In genomic region chr7:70738080-70738479, GRCh38 we compare ENCODE assay signal across 11 cellular contexts.
DNase-seq lines count a peak whose midpoint lies in the region; ATAC-seq, FAIRE-seq and TF ChIP-seq lines count a peak whose summit lies in the region.
"Had no signal": no experiment of that assay in that cellular context is flagged by ENCODE, and none has a peak within 500 bp of the region (broad histone marks: within the 10 kb centered on the region; RNA-seq: fewer than 3 reads in every experiment).

No MANE protein-coding gene starts in this region.

- peak; percentile 95 for ATAC-seq in left colon

- no peak overlapping the region for H2AK5ac ChIP-seq in trophoblast cell (ENCODE audit: low read length)

- no peaks in the 10 kb centered on the region for H3K4me1 ChIP-seq in trophoblast cell (ENCODE audit: control insufficient read depth in 1 of 2, insufficient read depth in 2 of 2, low read length in 2 of 2)

- no peak overlapping the region for H3K14ac ChIP-seq in trophoblast cell (ENCODE audit: low read length)

- H3K36me3 ChIP-seq in bronchial epithelial cell (ENCODE audit: control insufficient read depth, insufficient read depth, low read length) (no peaks in the 10 kb centered on the region), trophoblast cell (ENCODE audit: control insufficient read depth in 1 of 2, insufficient read depth in 2 of 2, low read length in 2 of 2) (no peaks in the 10 kb centered on the region)

- no peak overlapping the region for H4K91ac ChIP-seq in trophoblast cell (ENCODE audit: low read depth, low read length)

- intact Hi-C loops in left colon (cut with DNase I, micrococcal nuclease): no loop called here

- H3K4me3 ChIP-seq in bronchial epithelial cell (ENCODE audit: low read depth, low read length): no peak overlapping the region
- H3K4me3 ChIP-seq in trophoblast cell (ENCODE audit: low read depth, low read length): no peak overlapping the region

- no peak overlapping the region for H3K18ac ChIP-seq in trophoblast cell (ENCODE audit: low read length)

- H3K23ac ChIP-seq in trophoblast cell (ENCODE audit: low read length): no peak overlapping the region

- TF ChIP-seq CTCF in bronchial epithelial cell (IDR thresholded peaks at IDR 0.05; ENCODE audit: insufficient read depth, low read length, severe bottlenecking): peak; percentile 18

- H3K27me3 ChIP-seq in bronchial epithelial cell (ENCODE audit: control insufficient read depth, insufficient read depth, low read length) (no peaks in the 10 kb centered on the region), trophoblast cell (ENCODE audit: insufficient read depth, low read length) (no peaks in the 10 kb centered on the region)

- H3K9me3 ChIP-seq in trophoblast cell (ENCODE audit: insufficient read depth, low read depth, low read length): no peaks in the 10 kb centered on the region

- H2BK12ac ChIP-seq in trophoblast cell (ENCODE audit: low read length): no peak overlapping the region

- no peak overlapping the region for H2BK120ac ChIP-seq in trophoblast cell (ENCODE audit: insufficient read depth, low read length, poor library complexity)

- H3K79me1 ChIP-seq in trophoblast cell (ENCODE audit: low read length): no peaks in the 10 kb centered on the region

- whole genome bisulfite sequencing in trophoblast cell (ENCODE audit: extremely low coverage, insufficient coverage, insufficient read length): no CpG with 5 or more reads among the region's 4 CpGs

- no peak overlapping the region for H3K27ac ChIP-seq in trophoblast cell (ENCODE audit: low read depth, low read length)

- H4K12ac ChIP-seq in trophoblast cell (ENCODE audit: low read depth, low read length): no peak overlapping the region

- H2BK5ac ChIP-seq in trophoblast cell (ENCODE audit: low read depth, low read length, poor library complexity): no peak overlapping the region

- H4K8ac ChIP-seq in trophoblast cell (ENCODE audit: low read depth, low read length): no peak overlapping the region

- TF ChIP-seq POLR2A in GM12892 (IDR thresholded peaks at IDR 0.05; ENCODE audit: low read depth, low read length): no peak

- FAIRE-seq in bronchial epithelial cell (lab: Jason Lieb, UNC) (no peak), GM12892 (lab: Jason Lieb, UNC) (no peak)
- FAIRE-seq: A204.1 had no signal

- no peak overlapping the region for H3K4ac ChIP-seq in trophoblast cell (ENCODE audit: low read depth, low read length)

- no peak overlapping the region for H3K4me2 ChIP-seq in trophoblast cell (ENCODE audit: low read length)

- H3K9ac ChIP-seq in trophoblast cell (ENCODE audit: low read length): no peak overlapping the region

- no peak overlapping the region for H2AFZ ChIP-seq in trophoblast cell (ENCODE audit: insufficient read depth, low read length, poor library complexity)

- DNase-seq in NCI-H510A treated with DMSO at 0.1 percent for 48 hours (lab: John Stamatoyannopoulos, UW): peak; percentile 16
- DNase-seq in NCI-H510A (lab: John Stamatoyannopoulos, UW): no peak
- DNase-seq in bronchial epithelial cell (ENCODE audit: low read depth): peak; percentile 92
- DNase-seq in left colon: peak; percentile 40 to 75
- DNase-seq in ureter (ENCODE audit: low spot score): peak; percentile 67
- DNase-seq in trophoblast cell: no peak
- no peak for DNase-seq in stimulated activated CD4-positive, alpha-beta T cell treated with anti-CD3 and anti-CD28 coated beads, Interleukin-4, amount 100 ng/mL, for 4 hours
- no peak for DNase-seq in GM12892 (ENCODE audit: insufficient read length)
- DNase-seq: NK-92 treated with Interleukin-12 subunit alpha and Interleukin-12 subunit beta, amount 100 ng/mL, for 24 hours; stimulated activated CD4-positive, alpha-beta T cell treated with anti-CD3 and anti-CD28 coated beads, Interleukin-15, amount 100 ng/mL, for 24 hours had no signal

- no peaks in the 10 kb centered on the region for H3K79me2 ChIP-seq in trophoblast cell (ENCODE audit: control insufficient read depth, insufficient read depth, low read length, poor library complexity)

Comparison
In these comparisons a context has a peak if more than half of its experiments do, and no peak if none do; other contexts are left out.
1. DNase-seq: peak in NCI-H510A treated with DMSO at 0.1 percent for 48 hours (single experiment), bronchial epithelial cell (single experiment), left colon (2 of 2) and ureter (single experiment); none in NCI-H510A (single experiment), trophoblast cell (0 of 2), stimulated activated CD4-positive, alpha-beta T cell treated with anti-CD3 and anti-CD28 coated beads, Interleukin-4, amount 100 ng/mL, for 4 hours (0 of 2) and GM12892 (single experiment).